In genomic region chr11:6889835-6890234, GRCh38 we compare ENCODE assay signal across 18 cellular contexts. TPM values are rescaled to one million over a fixed set of nuclear protein-coding genes. Genes with fewer than 3 reads are reported as not detected.
DNase-seq lines count a peak whose midpoint lies in the region; ATAC-seq and TF ChIP-seq lines count a peak whose summit lies in the region.
"Had no signal": no experiment of that assay in that cellular context is flagged by ENCODE, and none has a peak within 500 bp of the region (broad histone marks: within the 10 kb centered on the region; RNA-seq: fewer than 3 reads in every experiment).

No MANE protein-coding gene starts in this region.

- peak; percentile 53 for ATAC-seq in GM18519 (IDR thresholded peaks at IDR 0.05; ENCODE audit: low FRiP score, unreplicated experiment)
- ATAC-seq in GM21529 (IDR thresholded peaks at IDR 0.05; ENCODE audit: unreplicated experiment), result peak; percentile 55
- peak; percentile 48 for ATAC-seq in HG03565 (IDR thresholded peaks at IDR 0.05; ENCODE audit: unreplicated experiment)
- ATAC-seq in HG02981 (IDR thresholded peaks at IDR 0.05; ENCODE audit: unreplicated experiment), result no peak
- ATAC-seq: A549; CD8-positive, alpha-beta T cell had no signal

- H3K9me3 ChIP-seq in Peyer's patch, result no peaks in the 10 kb centered on the region
- H3K9me3 ChIP-seq: A549, HAP-1 had no signal

- no peak overlapping the region for H3K4me3 ChIP-seq in coronary artery
- no peak overlapping the region for H3K4me3 ChIP-seq in Peyer's patch
- H3K4me3 ChIP-seq: A549, HAP-1 had no signal

- H3K4me1 ChIP-seq in Peyer's patch, result no peaks in the 10 kb centered on the region
- H3K4me1 ChIP-seq: A549, HAP-1 had no signal

- no peak for TF ChIP-seq CTCF in coronary artery (IDR thresholded peaks at IDR 0.05)
- TF ChIP-seq CTCF in Peyer's patch (IDR thresholded peaks at IDR 0.05), result no peak

- TF ChIP-seq POLR2A in Peyer's patch (IDR thresholded peaks at IDR 0.05), result no peak

- no peaks in the 10 kb centered on the region for H3K36me3 ChIP-seq in Peyer's patch
- H3K36me3 ChIP-seq: HAP-1 had no signal

- no peaks in the 10 kb centered on the region for H3K27me3 ChIP-seq in Peyer's patch

- DNase-seq in mesenteric fat pad (ENCODE audit: low spot score) (no peak), coronary artery (ENCODE audit: low spot score) (no peak), Peyer's patch (no peak)
- DNase-seq: CD8-positive, alpha-beta T cell; COR-L47; DMS153; DND-41; GDM1; GOT3; KG1 had no signal

- no peak overlapping the region for H3K27ac ChIP-seq in coronary artery
- H3K27ac ChIP-seq in Peyer's patch, result no peak overlapping the region
- H3K27ac ChIP-seq: A549 had no signal

RNA-seq across cellular contexts. Expression of gene OR2D2, which starts 2.5 kb away (rescaled TPM):
- total RNA-seq in mesenteric fat pad, result not detected
- total RNA-seq in Peyer's patch, result 1 to 10 TPM in 1 of 4 donors, under 1 TPM in 1, not detected in 2; 0.80 to 2.0 TPM
- total RNA-seq: CD8-positive, alpha-beta T cell; HT1080; LHCN-M2 had no signal

RNA-seq across cellular contexts. Expression of gene OR10A4, which starts 13.4 kb away (rescaled TPM):
- total RNA-seq in mesenteric fat pad (not detected), Peyer's patch (not detected)
- total RNA-seq: CD8-positive, alpha-beta T cell; HT1080; LHCN-M2 had no signal

RNA-seq across cellular contexts. Expression of gene OR10A2, which starts 27.0 kb away (rescaled TPM):
- not detected for total RNA-seq in mesenteric fat pad
- not detected for total RNA-seq in Peyer's patch
- total RNA-seq: CD8-positive, alpha-beta T cell; HT1080; LHCN-M2 had no signal

RNA-seq across cellular contexts. Expression of gene OR2D3, which starts 31.0 kb away (rescaled TPM):
- not detected for total RNA-seq in mesenteric fat pad
- total RNA-seq in Peyer's patch, result not detected
- total RNA-seq: CD8-positive, alpha-beta T cell; HT1080; LHCN-M2 had no signal

RNA-seq across cellular contexts. Expression of gene ZNF215, which starts 36.4 kb away (rescaled TPM):
- total RNA-seq in mesenteric fat pad, result 2.5 TPM
- total RNA-seq in Peyer's patch, result 10 to 100 TPM in 2 of 4 donors, 1 to 10 TPM in 2; 5.1 to 19.8 (median 10.4) TPM
- total RNA-seq: HT1080 had no signal
